Comparison of ENCODE assay signal across 10 cellular contexts in the genomic region with DNA sequence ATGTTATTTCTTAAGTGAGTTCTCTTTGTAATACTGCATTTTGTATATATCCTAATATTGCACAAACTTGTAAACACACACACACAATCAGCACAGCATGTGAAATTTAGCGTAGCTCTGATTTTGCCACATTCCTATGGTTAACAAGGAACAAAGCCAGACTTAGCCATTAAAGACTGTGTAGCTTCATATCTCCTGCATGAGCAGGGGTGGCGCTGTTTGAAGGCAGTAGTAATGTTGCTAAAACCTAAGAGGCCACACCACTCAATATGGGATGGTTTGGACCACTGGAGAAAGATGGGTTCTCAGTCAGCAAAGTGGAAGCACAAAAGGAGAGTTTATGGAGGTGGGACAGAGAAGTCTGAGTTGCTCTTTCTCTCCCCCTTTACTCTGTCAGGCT.
A peak's percentile ranks its signal among the peaks of the same experiment; 100 is the strongest.
DNase-seq lines count a peak whose midpoint lies in the region; ATAC-seq and TF ChIP-seq lines count a peak whose summit lies in the region.
"Had no signal": no experiment of that assay in that cellular context is flagged by ENCODE, and none has a peak within 500 bp of the region (broad histone marks: within the 10 kb centered on the region; RNA-seq: fewer than 3 reads in every experiment).

No MANE protein-coding gene starts in this region.

- no peaks in the 10 kb centered on the region for H3K27me3 ChIP-seq in OCI-LY1 (ENCODE audit: insufficient read depth, low read length)

- no peaks in the 10 kb centered on the region for H3K4me1 ChIP-seq in OCI-LY1 (ENCODE audit: insufficient read depth, low read length, severe bottlenecking)

- H3K36me3 ChIP-seq in OCI-LY1 (ENCODE audit: insufficient read depth, low read length): no peaks in the 10 kb centered on the region

- no peak overlapping the region for H3K4me3 Mint-ChIP-seq in activated T-helper 2 cell treated with anti-CD3 and anti-CD28 coated beads, Interferon-gamma antibody, Interleukin-2, Interleukin-4, amounts not matched to agents 10 μg/mL and 5 μg/mL and 100 μg/mL, durations not matched to agents 14 hours and 24 hours and 36 hours (ENCODE audit: low read depth)
- H3K4me3 Mint-ChIP-seq in T-helper 17 cell: no peak overlapping the region

- ATAC-seq in GM21786 (IDR thresholded peaks at IDR 0.05; ENCODE audit: unreplicated experiment) (peak; percentile 68), T-helper 17 cell (no peak)

- H3K27ac ChIP-seq in C4-2B (no peak overlapping the region), OCI-LY1 (ENCODE audit: low read depth, low read length, poor library complexity, severe bottlenecking) (no peak overlapping the region)

- H3K27me3 Mint-ChIP-seq in activated T-helper 2 cell treated with anti-CD3 and anti-CD28 coated beads, Interferon-gamma antibody, Interleukin-2, Interleukin-4, amounts not matched to agents 10 μg/mL and 5 μg/mL and 100 μg/mL, durations not matched to agents 14 hours and 24 hours and 36 hours (ENCODE audit: low read depth): no peaks in the 10 kb centered on the region
- H3K27me3 Mint-ChIP-seq in T-helper 17 cell: no peaks in the 10 kb centered on the region

- no peaks in the 10 kb centered on the region for H3K36me3 Mint-ChIP-seq in activated T-helper 2 cell treated with anti-CD3 and anti-CD28 coated beads, Interferon-gamma antibody, Interleukin-2, Interleukin-4, amounts not matched to agents 10 μg/mL and 5 μg/mL and 100 μg/mL, durations not matched to agents 14 hours and 24 hours and 36 hours (ENCODE audit: low read depth)
- no peaks in the 10 kb centered on the region for H3K36me3 Mint-ChIP-seq in T-helper 17 cell (ENCODE audit: low read depth)

- intact Hi-C loops in activated T-helper 2 cell treated with anti-CD3 and anti-CD28 coated beads, Interferon-gamma antibody, Interleukin-2, Interleukin-4, amounts not matched to agents 10 μg/mL and 5 μg/mL and 100 μg/mL, durations not matched to agents 14 hours and 24 hours and 36 hours (cut with micrococcal nuclease): no loop called here

- peak in 1 of 2 donors; percentile 47 for DNase-seq in foreskin fibroblast
- no peak for DNase-seq in activated T-helper 2 cell treated with anti-CD3 and anti-CD28 coated beads, Interferon-gamma antibody, Interleukin-2, Interleukin-4, amounts not matched to agents 10 μg/mL and 5 μg/mL and 100 μg/mL, durations not matched to agents 14 hours and 24 hours and 36 hours (ENCODE audit: low spot score)
- DNase-seq in activated naive CD4-positive, alpha-beta T cell treated with anti-CD3 and anti-CD28 coated beads, Interleukin-2, amount 50 U/mL, for 16 hours: no peak
- DNase-seq in T-helper 17 cell: no peak
- no peak for DNase-seq in activated naive CD4-positive, alpha-beta T cell treated with Interleukin-2 at 50 U/mL for 16 hours
- DNase-seq: activated CD8-positive, alpha-beta memory T cell treated with anti-CD3 and anti-CD28 coated beads, Interleukin-2, amount 50 U/mL, for 4 hours; KG1 had no signal

- no peak overlapping the region for H3K9ac ChIP-seq in OCI-LY1 (ENCODE audit: low read length)

- TF ChIP-seq CTCF in C4-2B (conservative IDR thresholded peaks at IDR 0.05): peak; percentile 67
- TF ChIP-seq CTCF in OCI-LY1 (IDR thresholded peaks at IDR 0.05; ENCODE audit: low read length): peak; percentile 49; the same call in 1 of the 2 replicates
- TF ChIP-seq CTCF in foreskin fibroblast (IDR thresholded peaks at IDR 0.05; ENCODE audit: low read depth, low read length): peak; percentile 41

- no peaks in the 10 kb centered on the region for H3K79me2 ChIP-seq in OCI-LY1 (ENCODE audit: insufficient read depth, low read length)

- H3K4me2 ChIP-seq in OCI-LY1 (ENCODE audit: low read length): no peak overlapping the region

- H3K4me1 Mint-ChIP-seq in activated T-helper 2 cell treated with anti-CD3 and anti-CD28 coated beads, Interferon-gamma antibody, Interleukin-2, Interleukin-4, amounts not matched to agents 10 μg/mL and 5 μg/mL and 100 μg/mL, durations not matched to agents 14 hours and 24 hours and 36 hours (ENCODE audit: low read depth): no peaks in the 10 kb centered on the region
- no peaks in the 10 kb centered on the region for H3K4me1 Mint-ChIP-seq in T-helper 17 cell

- no peaks in the 10 kb centered on the region for H3K9me2 ChIP-seq in OCI-LY1 (ENCODE audit: low read depth, low read length)

- H3K9me3 Mint-ChIP-seq in activated T-helper 2 cell treated with anti-CD3 and anti-CD28 coated beads, Interferon-gamma antibody, Interleukin-2, Interleukin-4, amounts not matched to agents 10 μg/mL and 5 μg/mL and 100 μg/mL, durations not matched to agents 14 hours and 24 hours and 36 hours: no peaks in the 10 kb centered on the region

- no peak overlapping the region for H3K27ac Mint-ChIP-seq in activated T-helper 2 cell treated with anti-CD3 and anti-CD28 coated beads, Interferon-gamma antibody, Interleukin-2, Interleukin-4, amounts not matched to agents 10 μg/mL and 5 μg/mL and 100 μg/mL, durations not matched to agents 14 hours and 24 hours and 36 hours
- no peak overlapping the region for H3K27ac Mint-ChIP-seq in T-helper 17 cell

- H3K4me3 ChIP-seq in OCI-LY1 (ENCODE audit: low read depth, low read length, poor library complexity, severe bottlenecking): no peak overlapping the region
- H3K4me3 ChIP-seq in foreskin fibroblast (ENCODE audit: low read depth in 1 of 2, low read length in 2 of 2): no peak overlapping the region

- H4K20me1 ChIP-seq in OCI-LY1 (ENCODE audit: insufficient read depth, low read length): no peaks in the 10 kb centered on the region

- H3K9me3 ChIP-seq in OCI-LY1 (ENCODE audit: low read length) (no peaks in the 10 kb centered on the region), T-helper 17 cell (ENCODE audit: control insufficient read depth, low read length, poor library complexity, severe bottlenecking) (no peaks in the 10 kb centered on the region)

- H3F3A ChIP-seq in OCI-LY1 (ENCODE audit: insufficient read depth, low read length): no peaks in the 10 kb centered on the region

- no peak overlapping the region for H2AFZ ChIP-seq in OCI-LY1 (ENCODE audit: low read length)
